In genomic region chrX:40580537-40581332, GRCh38 we compare ENCODE assay signal across 9 cellular contexts.
DNase-seq lines count a peak whose midpoint lies in the region; ATAC-seq, FAIRE-seq and TF ChIP-seq lines count a peak whose summit lies in the region.
"Had no signal": no experiment of that assay in that cellular context is flagged by ENCODE, and none has a peak within 500 bp of the region (broad histone marks: within the 10 kb centered on the region; RNA-seq: fewer than 3 reads in every experiment).

A gene with protein sequence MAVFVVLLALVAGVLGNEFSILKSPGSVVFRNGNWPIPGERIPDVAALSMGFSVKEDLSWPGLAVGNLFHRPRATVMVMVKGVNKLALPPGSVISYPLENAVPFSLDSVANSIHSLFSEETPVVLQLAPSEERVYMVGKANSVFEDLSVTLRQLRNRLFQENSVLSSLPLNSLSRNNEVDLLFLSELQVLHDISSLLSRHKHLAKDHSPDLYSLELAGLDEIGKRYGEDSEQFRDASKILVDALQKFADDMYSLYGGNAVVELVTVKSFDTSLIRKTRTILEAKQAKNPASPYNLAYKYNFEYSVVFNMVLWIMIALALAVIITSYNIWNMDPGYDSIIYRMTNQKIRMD (plus strand): TSS chrX:40580970. CDS start chrX:40581066, 96 bp downstream.

- DNase-seq in AG09309 (ENCODE audit: low read depth) (peak; percentile 64), NCI-H446 (lab: John Stamatoyannopoulos, UW) (peak; percentile 82 to 93), cerebellar cortex (ENCODE audit: low spot score) (peak; percentile 94)
- peak; percentile 78 for DNase-seq in stimulated activated CD4-positive, alpha-beta T cell treated with anti-CD3 and anti-CD28 coated beads, Interleukin-12 subunit alpha, Interleukin-12 subunit beta, amount 100 ng/mL, for 4 hours

- FAIRE-seq in islet of Langerhans (lab: Jason Lieb, UNC), result peak; percentile 95
- FAIRE-seq: TTC549 had no signal

- ATAC-seq in GM19025 (IDR thresholded peaks at IDR 0.05; ENCODE audit: low read depth, unreplicated experiment) (peak; percentile 96), HG03342 (IDR thresholded peaks at IDR 0.05; ENCODE audit: unreplicated experiment) (peak; percentile 93)
- ATAC-seq in activated CD4-positive, CD25-positive, alpha-beta regulatory T cell treated with anti-CD3 and anti-CD28 coated beads, Interleukin-2, amount 50 U/mL, for 24 hours, result peak; percentile 97 to 98

- TF ChIP-seq CTCF in AG09309 (IDR thresholded peaks at IDR 0.05; ENCODE audit: control insufficient read depth, insufficient read depth, low read depth, low read length, missing control alignments), result no peak

- peak within 1 kb of the TSS; percentile 79 for H3K4me3 ChIP-seq in AG09309 (ENCODE audit: control insufficient read depth, low read depth, low read length)

Comparison
In these comparisons a context has a peak if more than half of its experiments do, and no peak if none do; other contexts are left out.
1. Peak in every context shown above with its lines: DNase-seq, ATAC-seq and H3K4me3 ChIP-seq.